ENCODE assay signal across 1 cellular context in genomic region chr12:57001448-57001906, GRCh38.
TF ChIP-seq lines count a peak whose summit lies in the region.

No MANE protein-coding gene starts in this region.

TF ChIP-seq in K562, 482 proteins besides CTCF, POLR2A, EP300 and RAD21 (continued from another document and continues in another):
- TF ChIP-seq CLOCK (CRISPR knock-in tag; IDR thresholded peaks at IDR 0.05; ENCODE audit: borderline replicate concordance) (no peak), TFAP4 (CRISPR knock-in tag; IDR thresholded peaks at IDR 0.05; ENCODE audit: borderline replicate concordance) (peak; percentile 93), KLF16 (IDR thresholded peaks at IDR 0.05) (peak; percentile 47; the same call in 1 of the 2 replicates), FOS (IDR thresholded peaks at IDR 0.05; ENCODE audit: extremely low read depth, insufficient read length) (no peak), ZNF79 (CRISPR knock-in tag; IDR thresholded peaks at IDR 0.05; ENCODE audit: low read depth) (no peak), CHD2 (IDR thresholded peaks at IDR 0.05; ENCODE audit: low read depth, low read length) (no peak), NFXL1 (CRISPR knock-in tag; IDR thresholded peaks at IDR 0.05) (no peak), TAF1 (IDR thresholded peaks at IDR 0.05; ENCODE audit: control insufficient read depth, extremely low read depth, insufficient read depth, low read length, severe bottlenecking) (no peak), TRIM25 (IDR thresholded peaks at IDR 0.05; ENCODE audit: borderline replicate concordance) (no peak), SNAPC5 (CRISPR knock-in tag; IDR thresholded peaks at IDR 0.05) (no peak), MBD2 (IDR thresholded peaks at IDR 0.05; ENCODE audit: borderline replicate concordance, low read depth) (no peak), CEBPZ (IDR thresholded peaks at IDR 0.05; ENCODE audit: borderline replicate concordance, low read depth, low read length) (no peak), SRSF9 (IDR thresholded peaks at IDR 0.05; ENCODE audit: borderline replicate concordance, low read depth, low read length) (no peak), ARID2 (IDR thresholded peaks at IDR 0.05) (peak; percentile 88), ETS2 (tag; IDR thresholded peaks at IDR 0.05; ENCODE audit: borderline replicate concordance, poor library complexity, severe bottlenecking) (no peak), LEF1 (IDR thresholded peaks at IDR 0.05) (no peak), ZNF431 (CRISPR knock-in tag; IDR thresholded peaks at IDR 0.05) (no peak), ATF6 (CRISPR knock-in tag; IDR thresholded peaks at IDR 0.05) (no peak), FOXK1 (CRISPR knock-in tag; IDR thresholded peaks at IDR 0.05; ENCODE audit: borderline replicate concordance) (no peak), ZNF384 (IDR thresholded peaks at IDR 0.05; ENCODE audit: low read depth, low read length) (peak; percentile 53; the same call in 1 of the 2 replicates), RCOR1 (IDR thresholded peaks at IDR 0.05; ENCODE audit: borderline replicate concordance in 1 of 2, low read depth in 2 of 2, low read length in 2 of 2) (peak; percentile 77 to 96; a peak in 3 of 4 replicates), SAFB2 (IDR thresholded peaks at IDR 0.05; ENCODE audit: borderline replicate concordance, low read depth, low read length, severe bottlenecking) (no peak), TFE3 (CRISPR knock-in tag; IDR thresholded peaks at IDR 0.05) (no peak), ZNF398 (CRISPR knock-in tag; IDR thresholded peaks at IDR 0.05) (no peak), CHCHD3 (CRISPR knock-in tag; IDR thresholded peaks at IDR 0.05) (no peak), MLX (CRISPR knock-in tag; conservative IDR thresholded peaks at IDR 0.05) (no peak), POLR3A (IDR thresholded peaks at IDR 0.05; ENCODE audit: borderline replicate concordance, extremely low read depth, insufficient read depth, insufficient read length) (no peak), PHTF2 (CRISPR knock-in tag; IDR thresholded peaks at IDR 0.05) (no peak), ZNF449 (CRISPR knock-in tag; IDR thresholded peaks at IDR 0.05) (no peak), MED1 (CRISPR knock-in tag; IDR thresholded peaks at IDR 0.05; ENCODE audit: borderline replicate concordance) (no peak), ZNF184 (CRISPR knock-in tag; IDR thresholded peaks at IDR 0.05) (no peak), USF1 (CRISPR knock-in tag; IDR thresholded peaks at IDR 0.05) (no peak), ZNF408 (CRISPR knock-in tag; IDR thresholded peaks at IDR 0.05; ENCODE audit: low read depth) (no peak), KDM1A (IDR thresholded peaks at IDR 0.05) (peak; percentile 55 to 72; a peak in 3 of 4 replicates), MYBL2 (IDR thresholded peaks at IDR 0.05; ENCODE audit: low read depth) (no peak), MYBL2 (CRISPR knock-in tag; IDR thresholded peaks at IDR 0.05; ENCODE audit: borderline replicate concordance) (no peak), PTBP1 (IDR thresholded peaks at IDR 0.05; ENCODE audit: low read depth, low read length) (no peak), NR4A1 (CRISPR knock-in tag; IDR thresholded peaks at IDR 0.05) (no peak), NR4A1 (tag; IDR thresholded peaks at IDR 0.05) (no peak), LCOR (CRISPR knock-in tag; IDR thresholded peaks at IDR 0.05) (0 out of 2 replicates have a peak, but pooled peaks have one; percentile 18), TCFL5 (CRISPR knock-in tag; conservative IDR thresholded peaks at IDR 0.05) (no peak), YY1 (IDR thresholded peaks at IDR 0.05; ENCODE audit: borderline replicate concordance in 1 of 3, control insufficient read depth in 1 of 3, extremely low read depth in 1 of 3, insufficient read depth in 3 of 3, insufficient read length in 1 of 3, insufficient replicate concordance in 2 of 3, low read depth in 1 of 3, low read length in 2 of 3) (peak in 1 of 3 experiments; percentile 37), ZNF77 (CRISPR knock-in tag; IDR thresholded peaks at IDR 0.05) (no peak)
